ENCODE assay signal across 9 cellular contexts in the genomic region with DNA sequence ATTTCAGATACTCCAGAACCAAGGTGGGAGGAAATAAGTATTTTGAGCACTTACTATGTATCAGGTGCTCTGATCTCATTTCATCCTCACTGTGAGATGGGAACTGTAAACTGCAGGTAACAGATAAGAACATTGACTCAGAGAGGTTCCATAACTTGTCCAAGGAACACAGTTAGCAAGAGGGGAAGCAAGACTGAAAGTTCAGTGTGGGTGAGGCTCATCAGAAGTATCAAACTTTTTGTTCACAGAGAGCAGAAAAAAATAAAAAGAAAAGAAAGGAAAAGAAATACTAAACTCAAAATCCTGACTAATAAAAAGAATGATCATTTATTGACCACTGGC. TPM values are rescaled to one million over a fixed set of nuclear protein-coding genes. Genes with fewer than 3 reads are reported as not detected.
DNase-seq lines count a peak whose midpoint lies in the region; ATAC-seq and TF ChIP-seq lines count a peak whose summit lies in the region.
"Had no signal": no experiment of that assay in that cellular context is flagged by ENCODE, and none has a peak within 500 bp of the region (broad histone marks: within the 10 kb centered on the region; RNA-seq: fewer than 3 reads in every experiment).

No MANE protein-coding gene starts in this region.

- peaks cover 0 to 13% (median 5%) of the 10 kb centered on the region in 4 donors for H3K4me1 ChIP-seq in right lobe of liver
- peaks cover 31 to 40% of the 10 kb centered on the region in 2 donors for H3K4me1 ChIP-seq in thyroid gland
- peaks cover 12% of the 10 kb centered on the region for H3K4me1 ChIP-seq in HAP-1

- ATAC-seq in HG02678 (IDR thresholded peaks at IDR 0.05; ENCODE audit: unreplicated experiment) (peak; percentile 33), right lobe of liver (peak; percentile 12 to 51 (median 34))
- ATAC-seq: HCT116 had no signal

- H3K27me3 ChIP-seq in WERI-Rb-1 (ENCODE audit: insufficient read depth, low read depth, severe bottlenecking), result no peaks in the 10 kb centered on the region
- no peaks in the 10 kb centered on the region for H3K27me3 ChIP-seq in right lobe of liver
- H3K27me3 ChIP-seq in thyroid gland, result no peaks in the 10 kb centered on the region
- no peaks in the 10 kb centered on the region for H3K27me3 ChIP-seq in HAP-1 (ENCODE audit: low read depth)

- no peak for TF ChIP-seq CTCF in WERI-Rb-1 (IDR thresholded peaks at IDR 0.05; ENCODE audit: low read depth, low read length)
- TF ChIP-seq CTCF in right lobe of liver (IDR thresholded peaks at IDR 0.05), result no peak
- no peak for TF ChIP-seq CTCF in thyroid gland (IDR thresholded peaks at IDR 0.05)

- H3K36me3 ChIP-seq in WERI-Rb-1 (no peaks in the 10 kb centered on the region), right lobe of liver (no peaks in the 10 kb centered on the region), thyroid gland (no peaks in the 10 kb centered on the region), HAP-1 (replicated peaks) (no peaks in the 10 kb centered on the region)

- no peak for TF ChIP-seq POLR2A in right lobe of liver (IDR thresholded peaks at IDR 0.05)
- TF ChIP-seq POLR2A in thyroid gland (IDR thresholded peaks at IDR 0.05), result no peak

- DNase-seq in WERI-Rb-1 (no peak), right lobe of liver (no peak), thyroid gland (no peak), activated gamma-delta T cell (lab: John Stamatoyannopoulos, UW) (no peak), NCI-H1092 (lab: John Stamatoyannopoulos, UW) (no peak), HAP-1 (ENCODE audit: low spot score in 2 of 2) (no peak)
- DNase-seq: stimulated activated CD4-positive, alpha-beta T cell treated with anti-CD3 and anti-CD28 coated beads, Interleukin-2, amount 100 ng/mL, for 24 hours had no signal

- H3K9me3 ChIP-seq in WERI-Rb-1 (ENCODE audit: severe bottlenecking) (no peaks in the 10 kb centered on the region), right lobe of liver (no peaks in the 10 kb centered on the region), thyroid gland (no peaks in the 10 kb centered on the region), HAP-1 (no peaks in the 10 kb centered on the region)

- H3K27ac ChIP-seq in WERI-Rb-1 (peak overlapping the region; percentile 87), right lobe of liver (no peak overlapping the region), thyroid gland (peak overlapping the region; percentile 40 to 83 (median 71))

- in situ Hi-C loops in HAP-1 (cut with MboI; ENCODE audit: low sequenced_read_pairs), result no loop called here

- intact Hi-C loops in right lobe of liver (cut with DNase I) (no loop called here), thyroid gland (cut with DNase I) (no loop called here)

- H3K4me3 ChIP-seq in WERI-Rb-1 (ENCODE audit: low read depth, low read length), result peak overlapping the region; percentile 36
- H3K4me3 ChIP-seq in right lobe of liver, result no peak overlapping the region
- H3K4me3 ChIP-seq in thyroid gland (replicated peaks in 1 of 3), result no peak overlapping the region
- no peak overlapping the region for H3K4me3 ChIP-seq in HAP-1

RNA-seq across cellular contexts. Expression of a gene that starts 37.1 kb away (rescaled TPM):
- 1 to 10 TPM; 4.1 to 9.6 (median 6.7) TPM for total RNA-seq in right lobe of liver
- total RNA-seq in thyroid gland, result 10 to 100 TPM; 12.0 to 30.0 (median 22.8) TPM

Comparison
In these comparisons a context has a peak if more than half of its experiments do, and no peak if none do; other contexts are left out.
1. H3K27ac ChIP-seq: peak in WERI-Rb-1 (single experiment) and thyroid gland (3 of 3); none in right lobe of liver (0 of 3).